9 cellular contexts compared by ENCODE assay signal in genomic region chr9:63859475-63860215, GRCh38.
DNase-seq lines count a peak whose midpoint lies in the region; ATAC-seq and TF ChIP-seq lines count a peak whose summit lies in the region.
"Had no signal": no experiment of that assay in that cellular context is flagged by ENCODE, and none has a peak within 500 bp of the region (broad histone marks: within the 10 kb centered on the region; RNA-seq: fewer than 3 reads in every experiment).

No MANE protein-coding gene starts in this region.

- H3K4me1 ChIP-seq in stomach: no peaks in the 10 kb centered on the region

- no peaks in the 10 kb centered on the region for H3K4me1 Mint-ChIP-seq in activated naive CD8-positive, alpha-beta T cell treated with anti-CD3 and anti-CD28 coated beads, Interleukin-2, amount 10 ng/mL, durations not matched to agents 7 days and 5 days

- TF ChIP-seq EP300 in stomach (IDR thresholded peaks at IDR 0.05): no peak

- H3K4me3 Mint-ChIP-seq in activated naive CD8-positive, alpha-beta T cell treated with anti-CD3 and anti-CD28 coated beads, Interleukin-2, amount 10 ng/mL, durations not matched to agents 7 days and 5 days: peak overlapping the region; percentile 49

- H3K9me3 Mint-ChIP-seq in activated naive CD8-positive, alpha-beta T cell treated with anti-CD3 and anti-CD28 coated beads, Interleukin-2, amount 10 ng/mL, durations not matched to agents 7 days and 5 days: peaks cover 5% of the 10 kb centered on the region

- H3K4me3 ChIP-seq in stomach: peak overlapping the region in 2 of 4 donors; percentile 41 to 43

- intact Hi-C loops in left colon (cut with DNase I, micrococcal nuclease) (no loop called here), stomach (cut with DNase I; ENCODE audit: low total_unique reads) (no loop called here)

- DNase-seq in stimulated activated CD8-positive, alpha-beta memory T cell treated with anti-CD3 and anti-CD28 coated beads, Interleukin-12 subunit alpha, Interleukin-12 subunit beta, amount 100 ng/mL, for 4 hours (ENCODE audit: low read depth): peak; percentile 15
- DNase-seq in stimulated activated CD8-positive, alpha-beta memory T cell treated with anti-CD3 and anti-CD28 coated beads, Interleukin-4, amount 100 ng/mL, for 48 hours: no peak
- peak; percentile 34 for DNase-seq in activated naive CD8-positive, alpha-beta T cell treated with anti-CD3 and anti-CD28 coated beads, Interleukin-2, amount 10 ng/mL, durations not matched to agents 7 days and 5 days
- DNase-seq in left colon: peak; percentile 27 to 41
- DNase-seq in stomach: no peak
- no peak for DNase-seq in CD1c-positive myeloid dendritic cell (ENCODE audit: extremely low spot score)
- DNase-seq in stimulated activated CD4-positive, alpha-beta T cell treated with anti-CD3 and anti-CD28 coated beads, Interleukin-15, amount 100 ng/mL, for 24 hours: no peak
- DNase-seq: DMS79 treated with DMSO at 0.1 percent for 48 hours had no signal

- H3K36me3 Mint-ChIP-seq in activated naive CD8-positive, alpha-beta T cell treated with anti-CD3 and anti-CD28 coated beads, Interleukin-2, amount 10 ng/mL, durations not matched to agents 7 days and 5 days: no peaks in the 10 kb centered on the region

- TF ChIP-seq CTCF in stomach (IDR thresholded peaks at IDR 0.05): no peak

- POLR2A ChIA-PET in activated naive CD8-positive, alpha-beta T cell treated with anti-CD3 and anti-CD28 coated beads, Interleukin-2, amount 10 ng/mL, durations not matched to agents 7 days and 5 days (lab: Charles Lee): no interaction called here

- WGBS in stomach, 5 donors: 37 to 54% (median 48%) methylated on average over 32 to 52 of the region's 52 CpGs

- H3K36me3 ChIP-seq in stomach: no peaks in the 10 kb centered on the region

- TF ChIP-seq POLR2A in stomach (IDR thresholded peaks at IDR 0.05): no peak

- no peaks in the 10 kb centered on the region for H3K27me3 ChIP-seq in stomach

- H3K27ac Mint-ChIP-seq in activated naive CD8-positive, alpha-beta T cell treated with anti-CD3 and anti-CD28 coated beads, Interleukin-2, amount 10 ng/mL, durations not matched to agents 7 days and 5 days: peak overlapping the region; percentile 18

- ATAC-seq in activated naive CD8-positive, alpha-beta T cell treated with anti-CD3 and anti-CD28 coated beads, Interleukin-2, amount 10 ng/mL, durations not matched to agents 7 days and 5 days (ENCODE audit: low read depth): peak; percentile 36
- ATAC-seq in left colon: peak; percentile 81
- no peak for ATAC-seq in HG02759 (IDR thresholded peaks at IDR 0.05; ENCODE audit: unreplicated experiment)

- H3K27ac ChIP-seq in stomach: peak overlapping the region in 2 of 5 donors; percentile 29 to 64

- H3K9me3 ChIP-seq in stomach: peaks cover 0 to 14% (median 13%) of the 10 kb centered on the region in 4 donors

- H3K27me3 Mint-ChIP-seq in activated naive CD8-positive, alpha-beta T cell treated with anti-CD3 and anti-CD28 coated beads, Interleukin-2, amount 10 ng/mL, durations not matched to agents 7 days and 5 days: no peaks in the 10 kb centered on the region

Comparison
In these comparisons a context has a peak if more than half of its experiments do, and no peak if none do; other contexts are left out.
1. DNase-seq: peak in stimulated activated CD8-positive, alpha-beta memory T cell treated with anti-CD3 and anti-CD28 coated beads, Interleukin-12 subunit alpha, Interleukin-12 subunit beta, amount 100 ng/mL, for 4 hours (single experiment), activated naive CD8-positive, alpha-beta T cell treated with anti-CD3 and anti-CD28 coated beads, Interleukin-2, amount 10 ng/mL, durations not matched to agents 7 days and 5 days (single experiment) and left colon (2 of 2); none in stimulated activated CD8-positive, alpha-beta memory T cell treated with anti-CD3 and anti-CD28 coated beads, Interleukin-4, amount 100 ng/mL, for 48 hours (single experiment), stomach (single experiment), CD1c-positive myeloid dendritic cell (single experiment) and stimulated activated CD4-positive, alpha-beta T cell treated with anti-CD3 and anti-CD28 coated beads, Interleukin-15, amount 100 ng/mL, for 24 hours (single experiment).